Comparison of ENCODE assay signal across 8 cellular contexts in genomic region chr10:24556746-24557742, GRCh38.
DNase-seq lines count a peak whose midpoint lies in the region; ATAC-seq and TF ChIP-seq lines count a peak whose summit lies in the region.

No MANE protein-coding gene starts in this region.

- no peak overlapping the region for H3K27ac ChIP-seq in body of pancreas
- H3K27ac ChIP-seq in thyroid gland = no peak overlapping the region

- peaks cover 7% of the 10 kb centered on the region for H3K4me1 Mint-ChIP-seq in activated CD8-positive, alpha-beta memory T cell treated with anti-CD3 and anti-CD28 coated beads, Interleukin-2, amount 10 ng/mL, durations not matched to agents 7 days and 5 days

- intact Hi-C loops in body of pancreas (cut with DNase I) = no loop called here
- intact Hi-C loops in thyroid gland (cut with DNase I) = loop anchor here (10.0 kb wide), 2 partner anchors 1042 to 1402 kb away; no protein-coding TSS in a partner anchor

- TF ChIP-seq POLR2A in body of pancreas (IDR thresholded peaks at IDR 0.05) (no peak), thyroid gland (IDR thresholded peaks at IDR 0.05) (no peak)

- no peaks in the 10 kb centered on the region for H3K36me3 ChIP-seq in HAP-1 (replicated peaks)
- H3K36me3 ChIP-seq in body of pancreas (replicated peaks in 1 of 2; ENCODE audit: insufficient read depth in 1 of 2, low read depth in 2 of 2) = no peaks in the 10 kb centered on the region
- H3K36me3 ChIP-seq in thyroid gland = no peaks in the 10 kb centered on the region

- no peaks in the 10 kb centered on the region for H3K9me3 Mint-ChIP-seq in activated CD8-positive, alpha-beta memory T cell treated with anti-CD3 and anti-CD28 coated beads, Interleukin-2, amount 10 ng/mL, durations not matched to agents 7 days and 5 days (ENCODE audit: low read depth)

- 36 to 49% methylated on average over 24 of the region's 24 CpGs for WGBS in body of pancreas, 2 donors
- 55 to 66% methylated on average over 24 of the region's 24 CpGs for WGBS in thyroid gland, 2 donors

- DNase-seq in activated CD8-positive, alpha-beta memory T cell treated with anti-CD3 and anti-CD28 coated beads, Interleukin-2, amount 10 ng/mL, durations not matched to agents 7 days and 5 days = peak; percentile 55
- DNase-seq in activated CD8-positive, alpha-beta memory T cell treated with anti-CD3 and anti-CD28 coated beads for 24 hours = no peak
- DNase-seq in HAP-1 (ENCODE audit: low spot score in 2 of 2) (peak; percentile 53 to 64), NCI-H446 treated with DMSO at 0.1 percent for 48 hours (lab: John Stamatoyannopoulos, UW) (peak; percentile 31), body of pancreas (peak in 3 of 4 donors; percentile 14 to 53 (median 28)), inferior parietal cortex (ENCODE audit: extremely low spot score) (peak; percentile 81), thyroid gland (peak in 1 of 2 donors; percentile 47)

- H3K36me3 Mint-ChIP-seq in activated CD8-positive, alpha-beta memory T cell treated with anti-CD3 and anti-CD28 coated beads, Interleukin-2, amount 10 ng/mL, durations not matched to agents 7 days and 5 days = no peaks in the 10 kb centered on the region

- no peaks in the 10 kb centered on the region; the same call in 1 of the 2 replicates for H3K4me1 ChIP-seq in HAP-1
- peaks cover 3% of the 10 kb centered on the region for H3K4me1 ChIP-seq in body of pancreas
- peaks cover 3 to 19% of the 10 kb centered on the region in 2 donors for H3K4me1 ChIP-seq in thyroid gland

- in situ Hi-C loops in HAP-1 (cut with MboI; ENCODE audit: low sequenced_read_pairs) = no loop called here

- no peak overlapping the region for H3K4me3 ChIP-seq in HAP-1
- no peak overlapping the region for H3K4me3 ChIP-seq in body of pancreas
- no peak overlapping the region for H3K4me3 ChIP-seq in thyroid gland (replicated peaks in 1 of 3)

- H3K9me3 ChIP-seq in HAP-1 (no peaks in the 10 kb centered on the region), body of pancreas (no peaks in the 10 kb centered on the region), thyroid gland (no peaks in the 10 kb centered on the region)

- H3K27me3 ChIP-seq in HAP-1 (ENCODE audit: low read depth) (no peaks in the 10 kb centered on the region), body of pancreas (no peaks in the 10 kb centered on the region), thyroid gland (no peaks in the 10 kb centered on the region)

- ATAC-seq in activated CD8-positive, alpha-beta memory T cell treated with anti-CD3 and anti-CD28 coated beads, Interleukin-2, amount 10 ng/mL, durations not matched to agents 7 days and 5 days = no peak
- ATAC-seq in body of pancreas (peak; percentile 39), HG02759 (IDR thresholded peaks at IDR 0.05; ENCODE audit: unreplicated experiment) (no peak)

- CTCF ChIA-PET in activated CD8-positive, alpha-beta memory T cell treated with anti-CD3 and anti-CD28 coated beads, Interleukin-2, amount 10 ng/mL, durations not matched to agents 7 days and 5 days (lab: Charles Lee) = interaction anchor here (0.8 to 1.1 kb wide), 3 partner anchors 11 to 1242 kb away, joined by 3 read pairs; no protein-coding TSS in a partner anchor

- H3K4me3 Mint-ChIP-seq in activated CD8-positive, alpha-beta memory T cell treated with anti-CD3 and anti-CD28 coated beads, Interleukin-2, amount 10 ng/mL, durations not matched to agents 7 days and 5 days = no peak overlapping the region

- no peak overlapping the region for H3K27ac Mint-ChIP-seq in activated CD8-positive, alpha-beta memory T cell treated with anti-CD3 and anti-CD28 coated beads, Interleukin-2, amount 10 ng/mL, durations not matched to agents 7 days and 5 days

- TF ChIP-seq CTCF in body of pancreas (IDR thresholded peaks at IDR 0.05) = peak in 6 of 7 experiments; percentile 42 to 65 (median 51)
- peak in 5 of 6 experiments; percentile 14 to 78 (median 71) for TF ChIP-seq CTCF in thyroid gland (IDR thresholded peaks at IDR 0.05)

- H3K27me3 Mint-ChIP-seq in activated CD8-positive, alpha-beta memory T cell treated with anti-CD3 and anti-CD28 coated beads, Interleukin-2, amount 10 ng/mL, durations not matched to agents 7 days and 5 days = no peaks in the 10 kb centered on the region
